In the genomic region with DNA sequence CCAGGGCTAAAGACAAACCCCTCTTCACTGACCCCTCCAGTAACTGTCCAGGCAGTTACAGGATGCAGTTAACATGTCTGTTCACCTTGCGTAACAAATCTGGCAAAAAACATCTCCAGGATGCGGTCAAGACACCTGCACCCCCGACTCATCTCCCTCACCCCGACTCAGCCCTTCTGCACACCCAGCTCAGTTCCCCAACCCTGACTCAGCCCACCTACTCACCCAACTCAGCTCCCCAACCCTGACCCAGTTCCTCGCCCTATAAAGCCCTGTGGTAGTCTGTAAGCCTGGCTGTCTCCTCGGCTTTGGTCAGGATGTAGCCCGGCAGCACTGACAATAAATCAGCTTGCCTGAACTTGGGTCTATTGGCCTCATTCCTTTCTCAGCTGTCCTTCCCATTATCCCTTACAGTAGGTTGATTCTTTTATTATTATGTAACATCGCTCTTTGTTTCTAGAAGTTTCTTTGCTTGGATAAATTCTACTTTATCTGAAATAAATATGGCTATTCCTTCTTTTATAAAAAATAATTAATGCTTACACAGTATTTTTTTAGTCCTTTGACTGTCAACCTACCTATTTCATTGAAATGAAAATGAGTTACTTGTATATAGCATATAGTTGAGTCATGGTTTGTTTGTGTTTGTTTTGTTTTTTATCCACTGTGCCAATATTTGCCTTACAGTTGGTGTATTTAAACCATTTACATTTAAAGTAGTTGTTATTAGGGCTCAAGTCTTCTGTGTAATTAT, we compare ENCODE assay signal across 1 cellular context.
TF ChIP-seq lines count a peak whose summit lies in the region.

No MANE protein-coding gene starts in this region.

TF ChIP-seq in GM23338, 12 proteins besides CTCF, POLR2A, EP300 and RAD21 (continued from another document):
- TF ChIP-seq, protein P1, sequence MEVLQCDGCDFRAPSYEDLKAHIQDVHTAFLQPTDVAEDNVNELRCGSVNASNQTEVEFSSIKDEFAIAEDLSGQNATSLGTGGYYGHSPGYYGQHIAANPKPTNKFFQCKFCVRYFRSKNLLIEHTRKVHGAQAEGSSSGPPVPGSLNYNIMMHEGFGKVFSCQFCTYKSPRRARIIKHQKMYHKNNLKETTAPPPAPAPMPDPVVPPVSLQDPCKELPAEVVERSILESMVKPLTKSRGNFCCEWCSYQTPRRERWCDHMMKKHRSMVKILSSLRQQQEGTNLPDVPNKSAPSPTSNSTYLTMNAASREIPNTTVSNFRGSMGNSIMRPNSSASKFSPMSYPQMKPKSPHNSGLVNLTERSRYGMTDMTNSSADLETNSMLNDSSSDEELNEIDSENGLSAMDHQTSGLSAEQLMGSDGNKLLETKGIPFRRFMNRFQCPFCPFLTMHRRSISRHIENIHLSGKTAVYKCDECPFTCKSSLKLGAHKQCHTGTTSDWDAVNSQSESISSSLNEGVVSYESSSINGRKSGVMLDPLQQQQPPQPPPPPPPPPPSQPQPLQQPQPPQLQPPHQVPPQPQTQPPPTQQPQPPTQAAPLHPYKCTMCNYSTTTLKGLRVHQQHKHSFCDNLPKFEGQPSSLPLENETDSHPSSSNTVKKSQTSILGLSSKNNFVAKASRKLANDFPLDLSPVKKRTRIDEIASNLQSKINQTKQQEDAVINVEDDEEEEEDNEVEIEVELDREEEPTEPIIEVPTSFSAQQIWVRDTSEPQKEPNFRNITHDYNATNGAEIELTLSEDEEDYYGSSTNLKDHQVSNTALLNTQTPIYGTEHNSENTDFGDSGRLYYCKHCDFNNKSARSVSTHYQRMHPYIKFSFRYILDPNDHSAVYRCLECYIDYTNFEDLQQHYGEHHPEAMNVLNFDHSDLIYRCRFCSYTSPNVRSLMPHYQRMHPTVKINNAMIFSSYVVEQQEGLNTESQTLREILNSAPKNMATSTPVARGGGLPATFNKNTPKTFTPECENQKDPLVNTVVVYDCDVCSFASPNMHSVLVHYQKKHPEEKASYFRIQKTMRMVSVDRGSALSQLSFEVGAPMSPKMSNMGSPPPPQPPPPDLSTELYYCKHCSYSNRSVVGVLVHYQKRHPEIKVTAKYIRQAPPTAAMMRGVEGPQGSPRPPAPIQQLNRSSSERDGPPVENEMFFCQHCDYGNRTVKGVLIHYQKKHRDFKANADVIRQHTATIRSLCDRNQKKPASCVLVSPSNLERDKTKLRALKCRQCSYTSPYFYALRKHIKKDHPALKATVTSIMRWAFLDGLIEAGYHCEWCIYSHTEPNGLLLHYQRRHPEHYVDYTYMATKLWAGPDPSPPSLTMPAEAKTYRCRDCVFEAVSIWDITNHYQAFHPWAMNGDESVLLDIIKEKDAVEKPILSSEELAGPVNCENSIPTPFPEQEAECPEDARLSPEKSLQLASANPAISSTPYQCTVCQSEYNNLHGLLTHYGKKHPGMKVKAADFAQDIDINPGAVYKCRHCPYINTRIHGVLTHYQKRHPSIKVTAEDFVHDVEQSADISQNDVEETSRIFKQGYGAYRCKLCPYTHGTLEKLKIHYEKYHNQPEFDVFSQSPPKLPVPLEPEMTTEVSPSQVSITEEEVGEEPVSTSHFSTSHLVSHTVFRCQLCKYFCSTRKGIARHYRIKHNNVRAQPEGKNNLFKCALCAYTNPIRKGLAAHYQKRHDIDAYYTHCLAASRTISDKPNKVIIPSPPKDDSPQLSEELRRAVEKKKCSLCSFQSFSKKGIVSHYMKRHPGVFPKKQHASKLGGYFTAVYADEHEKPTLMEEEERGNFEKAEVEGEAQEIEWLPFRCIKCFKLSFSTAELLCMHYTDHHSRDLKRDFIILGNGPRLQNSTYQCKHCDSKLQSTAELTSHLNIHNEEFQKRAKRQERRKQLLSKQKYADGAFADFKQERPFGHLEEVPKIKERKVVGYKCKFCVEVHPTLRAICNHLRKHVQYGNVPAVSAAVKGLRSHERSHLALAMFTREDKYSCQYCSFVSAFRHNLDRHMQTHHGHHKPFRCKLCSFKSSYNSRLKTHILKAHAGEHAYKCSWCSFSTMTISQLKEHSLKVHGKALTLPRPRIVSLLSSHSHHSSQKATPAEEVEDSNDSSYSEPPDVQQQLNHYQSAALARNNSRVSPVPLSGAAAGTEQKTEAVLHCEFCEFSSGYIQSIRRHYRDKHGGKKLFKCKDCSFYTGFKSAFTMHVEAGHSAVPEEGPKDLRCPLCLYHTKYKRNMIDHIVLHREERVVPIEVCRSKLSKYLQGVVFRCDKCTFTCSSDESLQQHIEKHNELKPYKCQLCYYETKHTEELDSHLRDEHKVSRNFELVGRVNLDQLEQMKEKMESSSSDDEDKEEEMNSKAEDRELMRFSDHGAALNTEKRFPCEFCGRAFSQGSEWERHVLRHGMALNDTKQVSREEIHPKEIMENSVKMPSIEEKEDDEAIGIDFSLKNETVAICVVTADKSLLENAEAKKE (CRISPR knock-in tag; IDR thresholded peaks at IDR 0.05) = no peak
- no peak for TF ChIP-seq ZNF114 (CRISPR knock-in tag; IDR thresholded peaks at IDR 0.05)
- TF ChIP-seq EZH2 (IDR thresholded peaks at IDR 0.05; ENCODE audit: low read depth, unreplicated experiment) = no peak
- no peak for TF ChIP-seq NANOG (IDR thresholded peaks at IDR 0.05; ENCODE audit: borderline replicate concordance)
- no peak for TF ChIP-seq REST (IDR thresholded peaks at IDR 0.05; ENCODE audit: unreplicated experiment)
- TF ChIP-seq STAT1 (IDR thresholded peaks at IDR 0.05; ENCODE audit: unreplicated experiment) = no peak
- TF ChIP-seq POLR2AphosphoS5 (IDR thresholded peaks at IDR 0.05; ENCODE audit: low read depth) = no peak
- no peak for TF ChIP-seq EZH2phosphoT487 (IDR thresholded peaks at IDR 0.05; ENCODE audit: unreplicated experiment)
